In genomic region chr16:89482824-89483220, GRCh38 we compare ENCODE assay signal across 11 cellular contexts. TPM values are rescaled to one million over a fixed set of nuclear protein-coding genes. Genes with fewer than 3 reads are reported as not detected.
DNase-seq lines count a peak whose midpoint lies in the region; ATAC-seq lines count a peak whose summit lies in the region.
"Had no signal": no experiment of that assay in that cellular context is flagged by ENCODE, and none has a peak within 500 bp of the region (broad histone marks: within the 10 kb centered on the region; RNA-seq: fewer than 3 reads in every experiment).

No MANE protein-coding gene starts in this region.

- H4K8ac ChIP-seq in mesenchymal stem cell (ENCODE audit: low read length): no peak overlapping the region

- H3K27me3 Mint-ChIP-seq in activated T-cell treated with anti-CD3 and anti-CD28 coated beads, Interleukin-2, amount 50 U/mL, for 4 hours (ENCODE audit: low read depth): no peaks in the 10 kb centered on the region
- no peaks in the 10 kb centered on the region for H3K27me3 Mint-ChIP-seq in activated naive CD8-positive, alpha-beta T cell treated with anti-CD3 and anti-CD28 coated beads for 36 hours
- no peaks in the 10 kb centered on the region for H3K27me3 Mint-ChIP-seq in stimulated activated naive B cell treated with anti-CD40 and anti-IgM and Interleukin-4, amounts not matched to agents 10 μg/mL and 1 μg/mL and 100 μg/mL, for 72 hours

- no peaks in the 10 kb centered on the region for H3K9me3 Mint-ChIP-seq in activated T-cell treated with anti-CD3 and anti-CD28 coated beads, Interleukin-2, amount 50 U/mL, for 4 hours
- no peaks in the 10 kb centered on the region for H3K9me3 Mint-ChIP-seq in activated naive CD8-positive, alpha-beta T cell treated with anti-CD3 and anti-CD28 coated beads for 36 hours
- H3K9me3 Mint-ChIP-seq in stimulated activated naive B cell treated with anti-CD40 and anti-IgM and Interleukin-4, amounts not matched to agents 10 μg/mL and 1 μg/mL and 100 μg/mL, for 72 hours: no peaks in the 10 kb centered on the region

- no peak overlapping the region for H3K18ac ChIP-seq in mesenchymal stem cell (ENCODE audit: low read depth in 1 of 2, low read length in 2 of 2)

- no peak overlapping the region for H4K91ac ChIP-seq in mesenchymal stem cell (ENCODE audit: low read length)

- no peak overlapping the region for H3K23ac ChIP-seq in mesenchymal stem cell (ENCODE audit: low read length in 2 of 2)

- H3K9me3 ChIP-seq in mesenchymal stem cell (ENCODE audit: control insufficient read depth, low read length): no peaks in the 10 kb centered on the region

- H2BK120ac ChIP-seq in mesenchymal stem cell (ENCODE audit: low read depth, low read length): no peak overlapping the region

- H3K4me2 ChIP-seq in mesenchymal stem cell (ENCODE audit: low read length, poor library complexity, severe bottlenecking): no peak overlapping the region

- H3K27ac ChIP-seq in mesenchymal stem cell (ENCODE audit: low read length, poor library complexity, severe bottlenecking): no peak overlapping the region

- H3K36me3 ChIP-seq in mesenchymal stem cell (ENCODE audit: control insufficient read depth in 1 of 2, insufficient read depth in 2 of 2, low read depth in 1 of 2, low read length in 2 of 2): peaks cover 0 to 3% of the 10 kb centered on the region in 2 experiments

- no peak overlapping the region for H2BK12ac ChIP-seq in mesenchymal stem cell (ENCODE audit: low read length in 2 of 2)

- no peak overlapping the region for H3K14ac ChIP-seq in mesenchymal stem cell (ENCODE audit: low read length in 2 of 2)

- H2BK5ac ChIP-seq in mesenchymal stem cell (ENCODE audit: low read depth, low read length, poor library complexity, severe bottlenecking): no peak overlapping the region

- no peak overlapping the region for H2AFZ ChIP-seq in mesenchymal stem cell (ENCODE audit: low read depth, low read length)

- H2BK15ac ChIP-seq in mesenchymal stem cell (ENCODE audit: low read depth, poor library complexity, severe bottlenecking): no peak overlapping the region

- H3K27me3 ChIP-seq in mesenchymal stem cell (ENCODE audit: control insufficient read depth in 1 of 2, insufficient read depth in 1 of 2, low read length in 2 of 2): no peaks in the 10 kb centered on the region

- H3K27ac Mint-ChIP-seq in activated naive CD8-positive, alpha-beta T cell treated with anti-CD3 and anti-CD28 coated beads for 36 hours: peak overlapping the region; percentile 70
- peak overlapping the region; percentile 80 for H3K27ac Mint-ChIP-seq in stimulated activated naive B cell treated with anti-CD40 and anti-IgM and Interleukin-4, amounts not matched to agents 10 μg/mL and 1 μg/mL and 100 μg/mL, for 72 hours

- no peak overlapping the region for H3K4ac ChIP-seq in mesenchymal stem cell (ENCODE audit: low read depth in 1 of 2, low read length in 2 of 2)

- peak overlapping the region; percentile 76 for H3K4me3 Mint-ChIP-seq in activated T-cell treated with anti-CD3 and anti-CD28 coated beads, Interleukin-2, amount 50 U/mL, for 4 hours
- peak overlapping the region; percentile 41 for H3K4me3 Mint-ChIP-seq in activated naive CD8-positive, alpha-beta T cell treated with anti-CD3 and anti-CD28 coated beads for 36 hours
- peak overlapping the region; percentile 53 for H3K4me3 Mint-ChIP-seq in stimulated activated naive B cell treated with anti-CD40 and anti-IgM and Interleukin-4, amounts not matched to agents 10 μg/mL and 1 μg/mL and 100 μg/mL, for 72 hours

- peak overlapping the region; percentile 37 for H3K9ac ChIP-seq in mesenchymal stem cell (ENCODE audit: low read length)

- H3K4me1 Mint-ChIP-seq in activated T-cell treated with anti-CD3 and anti-CD28 coated beads, Interleukin-2, amount 50 U/mL, for 4 hours (ENCODE audit: low read depth): peaks cover 90% of the 10 kb centered on the region
- H3K4me1 Mint-ChIP-seq in activated naive CD8-positive, alpha-beta T cell treated with anti-CD3 and anti-CD28 coated beads for 36 hours: peaks cover 86% of the 10 kb centered on the region
- peaks cover 67 to 91% of the 10 kb centered on the region in 2 donors for H3K4me1 Mint-ChIP-seq in stimulated activated naive B cell treated with anti-CD40 and anti-IgM and Interleukin-4, amounts not matched to agents 10 μg/mL and 1 μg/mL and 100 μg/mL, for 72 hours

- ATAC-seq in activated T-cell treated with anti-CD3 and anti-CD28 coated beads, Interleukin-2, amount 50 U/mL, for 4 hours: no peak
- ATAC-seq in stimulated activated naive B cell treated with anti-CD40 and anti-IgM and Interleukin-4, amounts not matched to agents 10 μg/mL and 1 μg/mL and 100 μg/mL, for 72 hours (replicated peaks): no peak
- ATAC-seq in GM19324 (IDR thresholded peaks at IDR 0.05; ENCODE audit: low FRiP score, unreplicated experiment): no peak

- no peak overlapping the region for H3K4me3 ChIP-seq in mesenchymal stem cell (ENCODE audit: insufficient read depth in 1 of 2, low read depth in 1 of 2, low read length in 2 of 2)

- no peak for DNase-seq in activated T-cell treated with anti-CD3 and anti-CD28 coated beads, Interleukin-2, amount 50 U/mL, for 4 hours
- DNase-seq in activated T-cell treated with anti-CD3 and anti-CD28 coated beads, Interleukin-2, amount 50 U/mL, for 1 hour: no peak
- DNase-seq in activated naive CD8-positive, alpha-beta T cell treated with anti-CD3 and anti-CD28 coated beads for 36 hours: no peak
- DNase-seq in mesenchymal stem cell: no peak
- no peak for DNase-seq in stimulated activated naive B cell treated with anti-CD40 and anti-IgM and Interleukin-4, amounts not matched to agents 10 μg/mL and 1 μg/mL and 100 μg/mL, for 72 hours
- DNase-seq in H4 (ENCODE audit: low spot score): no peak
- DNase-seq in mucosa of gallbladder (ENCODE audit: low spot score): no peak
- DNase-seq: hippocampal formation; NCI-H1105 treated with DMSO at 0.1 percent for 48 hours; stimulated activated naive CD4-positive, alpha-beta T cell had no signal

- H3K4me1 ChIP-seq in mesenchymal stem cell (ENCODE audit: control insufficient read depth, insufficient read depth, low read depth, low read length): peaks cover 29% of the 10 kb centered on the region

- peaks cover 3% of the 10 kb centered on the region for H3K79me1 ChIP-seq in mesenchymal stem cell (replicated peaks; ENCODE audit: low read length, poor library complexity, severe bottlenecking)

- H3K36me3 Mint-ChIP-seq in activated T-cell treated with anti-CD3 and anti-CD28 coated beads, Interleukin-2, amount 50 U/mL, for 4 hours (ENCODE audit: insufficient read depth): peaks cover 16% of the 10 kb centered on the region
- H3K36me3 Mint-ChIP-seq in activated naive CD8-positive, alpha-beta T cell treated with anti-CD3 and anti-CD28 coated beads for 36 hours: peaks cover 63% of the 10 kb centered on the region
- peaks cover 37 to 67% of the 10 kb centered on the region in 2 donors for H3K36me3 Mint-ChIP-seq in stimulated activated naive B cell treated with anti-CD40 and anti-IgM and Interleukin-4, amounts not matched to agents 10 μg/mL and 1 μg/mL and 100 μg/mL, for 72 hours

- WGBS in mesenchymal stem cell: 85% methylated on average over 3 of the region's 5 CpGs

- H2AK5ac ChIP-seq in mesenchymal stem cell (ENCODE audit: low read length, severe bottlenecking): no peak overlapping the region

RNA-seq across cellular contexts. Expression of gene ANKRD11, which starts 7.5 kb away (rescaled TPM):
- 100 to 1,000 TPM; 153 to 181 (median 162) TPM for total RNA-seq in activated T-cell treated with anti-CD3 and anti-CD28 coated beads, Interleukin-2, amount 50 U/mL, for 4 hours
- total RNA-seq in activated naive CD8-positive, alpha-beta T cell treated with anti-CD3 and anti-CD28 coated beads for 36 hours: 100 to 1,000 TPM; 129 to 142 TPM
- 92.7 TPM for polyA plus RNA-seq in mesenchymal stem cell (2013, experiment 1 of 2)
- 93.6 TPM for polyA plus RNA-seq in mesenchymal stem cell (2013, experiment 2 of 2)
- total RNA-seq in H4 (2014; rRNA removed; shearing (Covaris generic)): 34.4 and 39.2 TPM in 2 replicates
- 143 TPM for total RNA-seq in mucosa of gallbladder

RNA-seq across cellular contexts. Expression of gene SPG7, which starts 25.4 kb away (rescaled TPM):
- 10 to 100 TPM; 76.1 to 88.4 (median 78.5) TPM for total RNA-seq in activated T-cell treated with anti-CD3 and anti-CD28 coated beads, Interleukin-2, amount 50 U/mL, for 4 hours
- total RNA-seq in activated naive CD8-positive, alpha-beta T cell treated with anti-CD3 and anti-CD28 coated beads for 36 hours: 10 to 100 TPM; 63.1 to 76.7 TPM
- 40.7 TPM for polyA plus RNA-seq in mesenchymal stem cell (2013, experiment 1 of 2)
- 37.8 TPM for polyA plus RNA-seq in mesenchymal stem cell (2013, experiment 2 of 2)
- total RNA-seq in H4 (2014; rRNA removed; shearing (Covaris generic)): 45.0 and 46.7 TPM in 2 replicates
- 106 TPM for total RNA-seq in mucosa of gallbladder
